Comparison of ENCODE assay signal across 29 cellular contexts in genomic region chr18:66951750-66952149, GRCh38.
"Had no signal": no experiment of that assay in that cellular context is flagged by ENCODE, and none has a peak within 500 bp of the region (broad histone marks: within the 10 kb centered on the region; RNA-seq: fewer than 3 reads in every experiment).

No MANE protein-coding gene starts in this region.

- FAIRE-seq: urothelium cell line had no signal

- H3K27me3 ChIP-seq: neural progenitor cell, ovary, spleen, suprapubic skin, testis, tibial artery, transverse colon, upper lobe of left lung, vagina had no signal

- H3K4me1 ChIP-seq: neural progenitor cell, parathyroid adenoma, psoas muscle, spleen, suprapubic skin, testis, tibial artery, transverse colon, upper lobe of left lung, vagina had no signal

- H3K79me2 ChIP-seq: parathyroid adenoma had no signal

- H3K27ac ChIP-seq: neural progenitor cell, ovary, parathyroid adenoma, psoas muscle, skin epidermis, spleen, suprapubic skin, testis, tibial artery, transverse colon, upper lobe of left lung, vagina had no signal

- ATAC-seq: natural killer cell; psoas muscle; right cardiac atrium; sciatic nerve; stimulated activated memory B cell treated with anti-CD40 and anti-IgM and Interleukin-4, amounts not matched to agents 10 μg/mL and 1 μg/mL and 100 μg/mL, for 72 hours; stimulated activated naive CD8-positive, alpha-beta T cell treated with anti-CD3 and anti-CD28 coated beads, Interleukin-15, amount 100 ng/mL, for 72 hours; stimulated activated naive CD8-positive, alpha-beta T cell treated with anti-CD3 and anti-CD28 coated beads, Interleukin-15, Interleukin-2, amounts not matched to agents 100 U/mL and 50 U/mL, for 24 hours had no signal

- H3K4me2 ChIP-seq: neural progenitor cell, smooth muscle cell had no signal

- H3K9me3 ChIP-seq: ovary, psoas muscle, testis, tibial artery, transverse colon, upper lobe of left lung, vagina had no signal

- H3K4me3 ChIP-seq: neural progenitor cell, ovary, psoas muscle, skin epidermis, smooth muscle cell, spleen, suprapubic skin, testis, tibial artery, transverse colon, upper lobe of left lung, vagina had no signal

- DNase-seq: natural killer cell; occipital lobe; ovary; posterior cingulate gyrus; psoas muscle; right cardiac atrium; spleen; stimulated activated CD4-positive, alpha-beta T cell treated with anti-CD3 and anti-CD28 coated beads, Interleukin-12 subunit alpha, Interleukin-12 subunit beta, amount 100 ng/mL, for 4 hours; stimulated activated CD4-positive, alpha-beta T cell treated with anti-CD3 and anti-CD28 coated beads, Interleukin-1b, Interleukin-23, amount 100 ng/mL, for 48 hours; stimulated activated CD4-positive, alpha-beta T cell treated with anti-CD3 and anti-CD28 coated beads, Interleukin-4, amount 100 ng/mL, for 1 hour; stimulated activated CD4-positive, alpha-beta T cell treated with anti-CD3 and anti-CD28 coated beads, Interleukin-4, amount 100 ng/mL, for 4 hours; stimulated activated CD8-positive, alpha-beta memory T cell treated with anti-CD3 and anti-CD28 coated beads, Interleukin-4, amount 100 ng/mL, for 48 hours; stimulated activated naive CD4-positive, alpha-beta T cell; stimulated activated naive CD8-positive, alpha-beta T cell treated with anti-CD3 and anti-CD28 coated beads, Interleukin-15, amount 100 ng/mL, for 72 hours; stimulated activated naive CD8-positive, alpha-beta T cell treated with anti-CD3 and anti-CD28 coated beads, Interleukin-15, Interleukin-2, amounts not matched to agents 100 U/mL and 50 U/mL, for 24 hours; substantia nigra; testis; tibial artery; transverse colon; upper lobe of left lung had no signal

- H3K9ac ChIP-seq: neural progenitor cell, parathyroid adenoma had no signal

- H2AFZ ChIP-seq: neural progenitor cell, parathyroid adenoma had no signal

- H3K36me3 ChIP-seq: neural progenitor cell, ovary, spleen, suprapubic skin, tibial artery, transverse colon, upper lobe of left lung, vagina had no signal
